16 cellular contexts compared by ENCODE assay signal in the genomic region with DNA sequence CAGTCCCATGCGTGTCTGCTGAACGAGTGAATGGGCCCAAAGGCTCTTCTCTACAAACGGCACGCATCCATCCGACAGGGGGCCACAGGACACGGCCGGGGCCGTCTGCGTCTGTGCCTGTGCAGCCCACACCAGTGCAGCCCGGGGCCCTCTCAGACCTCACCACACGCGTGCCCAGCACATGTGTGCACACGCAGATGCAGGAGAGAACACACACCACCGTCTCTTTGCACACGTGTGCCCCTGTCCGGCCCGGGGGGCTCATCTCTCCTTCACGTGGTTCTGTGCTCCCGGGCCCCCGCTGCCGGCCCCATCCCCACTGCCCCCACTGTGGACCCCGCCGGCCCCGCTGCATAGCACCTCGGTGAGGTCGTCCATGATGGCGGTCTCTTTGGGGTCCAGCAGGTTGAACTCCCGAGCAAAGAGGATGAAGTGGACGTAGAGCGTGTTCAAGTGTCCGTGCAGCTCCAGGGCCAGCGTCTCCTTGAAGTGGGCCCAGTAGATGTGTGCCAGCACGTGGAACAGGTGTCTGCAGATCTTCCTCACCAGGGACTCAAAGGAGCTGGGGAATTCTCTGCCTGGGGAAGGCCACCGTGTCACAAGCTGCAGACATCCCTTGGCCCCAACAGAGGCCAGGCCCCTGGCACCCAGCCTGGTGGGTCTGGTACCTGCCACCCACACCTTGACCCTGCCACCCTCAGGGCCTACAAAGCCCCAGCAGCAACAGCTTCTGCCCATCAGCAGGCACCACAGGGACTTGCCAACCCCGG.
"Had no signal": no experiment of that assay in that cellular context is flagged by ENCODE, and none has a peak within 500 bp of the region (broad histone marks: within the 10 kb centered on the region; RNA-seq: fewer than 3 reads in every experiment).

No MANE protein-coding gene starts in this region.

- DNase-seq: activated CD4-positive, alpha-beta T cell treated with anti-CD3 and anti-CD28 coated beads for 4 hours; activated CD4-positive, alpha-beta T cell treated with anti-CD3 and anti-CD28 coated beads, Interleukin-2, amount 50 U/mL, for 4 hours; activated gamma-delta T cell; activated naive CD4-positive, alpha-beta T cell treated with anti-CD3 and anti-CD28 coated beads, Interleukin-2, amount 10 ng/mL, durations not matched to agents 7 days and 5 days; activated naive CD8-positive, alpha-beta T cell treated with anti-CD3 and anti-CD28 coated beads, Interleukin-2, amount 10 ng/mL, durations not matched to agents 7 days and 5 days; amniotic stem cell; dermis blood vessel endothelial cell; effector CD4-positive, alpha-beta T cell; hippocampal formation; stimulated activated naive CD4-positive, alpha-beta T cell treated with Interleukin-2 at 50 U/mL for 16 hours; T-helper 9 cell had no signal

- H3K27ac ChIP-seq: epithelial cell of prostate, neutrophil, tibial nerve, VCaP had no signal

- H3K27me3 ChIP-seq: neutrophil, tibial nerve had no signal

- ATAC-seq: left lobe of liver had no signal

- H3K4me1 ChIP-seq: tibial nerve had no signal

- H3K9me3 ChIP-seq: neutrophil, tibial nerve had no signal

- H3K4me3 ChIP-seq: tibial nerve had no signal
